In the genomic region with DNA sequence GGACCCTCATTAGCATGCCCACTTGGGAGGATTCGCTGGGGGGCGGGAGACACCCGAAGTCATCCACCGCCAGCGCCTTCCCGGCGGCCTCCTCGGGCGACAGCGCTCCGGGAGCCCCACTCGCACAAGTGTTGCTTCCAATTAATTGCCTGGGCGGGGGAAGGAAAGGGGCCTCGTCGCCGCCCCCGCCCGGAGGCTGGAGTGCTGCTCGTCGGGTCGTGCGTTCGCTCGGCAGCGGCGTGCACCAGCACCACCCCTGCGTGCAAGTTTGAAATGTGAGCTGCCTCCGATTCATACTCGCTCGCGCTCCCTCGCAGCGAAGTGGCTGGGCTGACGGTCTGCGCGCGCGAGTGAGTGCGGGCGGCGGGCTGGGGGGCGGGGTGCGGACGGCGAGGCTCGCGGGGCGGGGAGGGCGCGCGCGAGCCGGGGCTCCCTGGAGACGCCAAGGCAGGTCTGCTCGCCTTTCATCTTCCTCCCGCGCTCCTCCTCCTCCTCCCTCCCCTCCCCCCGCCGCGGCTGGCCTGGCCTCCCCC, we compare ENCODE assay signal across 8 cellular contexts.
DNase-seq lines count a peak whose midpoint lies in the region; ATAC-seq and TF ChIP-seq lines count a peak whose summit lies in the region.

No MANE protein-coding gene starts in this region.

- TF ChIP-seq POLR2A in Raji (IDR thresholded peaks at IDR 0.05; ENCODE audit: insufficient read depth, low read depth, low read length), result peak; percentile 62

- H3K27ac ChIP-seq in ACC112 (ENCODE audit: low read depth, low read length), result peak overlapping the region; percentile 36; the same call in 1 of the 2 replicates

- ATAC-seq in GM18867 (IDR thresholded peaks at IDR 0.05; ENCODE audit: unreplicated experiment) (peak; percentile 29), HG03439 (IDR thresholded peaks at IDR 0.05; ENCODE audit: unreplicated experiment) (peak; percentile 21), left cardiac atrium (peak; percentile 38)
- peak; percentile 30 for ATAC-seq in activated naive CD8-positive, alpha-beta T cell treated with anti-CD3 and anti-CD28 coated beads, Interleukin-2, amount 50 U/mL, for 24 hours

- peak overlapping the region; percentile 79 for H3K4me3 Mint-ChIP-seq in activated naive CD8-positive, alpha-beta T cell treated with anti-CD3 and anti-CD28 coated beads, Interleukin-2, amount 50 U/mL, for 24 hours
- H3K4me3 Mint-ChIP-seq in progenitor cell of endocrine pancreas (ENCODE audit: low read depth), result peak overlapping the region; percentile 59

- H3K36me3 ChIP-seq in ACC112 (ENCODE audit: insufficient read depth, low read length), result no peaks in the 10 kb centered on the region

- H3K4me1 Mint-ChIP-seq in activated naive CD8-positive, alpha-beta T cell treated with anti-CD3 and anti-CD28 coated beads, Interleukin-2, amount 50 U/mL, for 24 hours, result peaks cover 56% of the 10 kb centered on the region
- H3K4me1 Mint-ChIP-seq in progenitor cell of endocrine pancreas (ENCODE audit: low read depth), result peaks cover 34% of the 10 kb centered on the region

- H3K4me1 ChIP-seq in ACC112 (ENCODE audit: control insufficient read depth, insufficient read depth, low read length, unreplicated experiment), result peaks cover 69% of the 10 kb centered on the region

- intact Hi-C loops in left cardiac atrium (cut with DNase I), result no loop called here

- H3K36me3 Mint-ChIP-seq in activated naive CD8-positive, alpha-beta T cell treated with anti-CD3 and anti-CD28 coated beads, Interleukin-2, amount 50 U/mL, for 24 hours (ENCODE audit: low read depth), result peaks cover 10% of the 10 kb centered on the region
- H3K36me3 Mint-ChIP-seq in progenitor cell of endocrine pancreas (ENCODE audit: insufficient read depth), result no peaks in the 10 kb centered on the region

- H3K9me3 Mint-ChIP-seq in activated naive CD8-positive, alpha-beta T cell treated with anti-CD3 and anti-CD28 coated beads, Interleukin-2, amount 50 U/mL, for 24 hours, result no peaks in the 10 kb centered on the region
- H3K9me3 Mint-ChIP-seq in progenitor cell of endocrine pancreas (ENCODE audit: low read depth), result no peaks in the 10 kb centered on the region

- peak; percentile 68 for DNase-seq in activated naive CD8-positive, alpha-beta T cell treated with anti-CD3 and anti-CD28 coated beads, Interleukin-2, amount 50 U/mL, for 24 hours
- DNase-seq in left cardiac atrium (peak; percentile 77), progenitor cell of endocrine pancreas (ENCODE audit: low spot score, unreplicated experiment) (peak; percentile 38), A172 (ENCODE audit: low spot score) (no peak)

- peak overlapping the region; percentile 52 for H3K27ac Mint-ChIP-seq in activated naive CD8-positive, alpha-beta T cell treated with anti-CD3 and anti-CD28 coated beads, Interleukin-2, amount 50 U/mL, for 24 hours
- no peak overlapping the region for H3K27ac Mint-ChIP-seq in progenitor cell of endocrine pancreas

- no peaks in the 10 kb centered on the region for H3K27me3 Mint-ChIP-seq in activated naive CD8-positive, alpha-beta T cell treated with anti-CD3 and anti-CD28 coated beads, Interleukin-2, amount 50 U/mL, for 24 hours
- peaks cover 2% of the 10 kb centered on the region for H3K27me3 Mint-ChIP-seq in progenitor cell of endocrine pancreas

- TF ChIP-seq CTCF in progenitor cell of endocrine pancreas (IDR thresholded peaks at IDR 0.05; ENCODE audit: unreplicated experiment), result no peak

- H3K27me3 ChIP-seq in ACC112 (ENCODE audit: insufficient read depth, low read length), result no peaks in the 10 kb centered on the region

- peak overlapping the region; percentile 83 for H3K4me3 ChIP-seq in ACC112 (ENCODE audit: low read depth, low read length)

- H3K79me2 ChIP-seq in ACC112 (ENCODE audit: control insufficient read depth, insufficient read depth, low read length, unreplicated experiment), result peaks cover 42% of the 10 kb centered on the region

- H2AFZ ChIP-seq in ACC112 (ENCODE audit: low read length, unreplicated experiment), result no peak overlapping the region
